In the genomic region with DNA sequence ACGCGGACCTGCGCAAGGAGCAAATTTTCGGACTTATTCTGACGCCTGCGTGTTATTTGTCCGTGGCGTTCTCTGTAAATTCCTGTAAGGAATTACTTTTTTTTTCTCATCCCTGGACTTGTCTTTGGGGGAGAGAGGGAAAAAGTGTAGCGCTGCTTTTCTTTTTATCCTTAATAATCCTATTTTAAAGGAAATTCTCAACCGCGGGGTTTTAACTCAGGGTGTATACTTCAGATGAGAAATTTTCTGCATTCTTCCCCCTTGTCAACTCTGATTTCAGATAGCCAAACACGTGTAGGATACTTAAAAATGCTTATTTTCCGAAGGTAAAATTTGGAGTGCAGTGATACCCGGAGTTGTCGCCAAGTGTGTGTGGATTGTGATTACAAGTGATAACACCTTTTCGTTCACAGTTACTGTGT, we compare ENCODE assay signal across 8 cellular contexts. TPM values are rescaled to one million over a fixed set of nuclear protein-coding genes. Genes with fewer than 3 reads are reported as not detected.
DNase-seq lines count a peak whose midpoint lies in the region; ATAC-seq, FAIRE-seq and TF ChIP-seq lines count a peak whose summit lies in the region.

No MANE protein-coding gene starts in this region.

- H3K36me3 ChIP-seq in kidney (ENCODE audit: control insufficient read depth in 1 of 2, insufficient read depth in 2 of 2, low read length in 2 of 2): no peaks in the 10 kb centered on the region
- peaks cover 3% of the 10 kb centered on the region for H3K36me3 ChIP-seq in thymus (ENCODE audit: control insufficient read depth, insufficient read depth)

- WGBS in thymus: 1% methylated on average over 16 of the region's 16 CpGs

- no peaks in the 10 kb centered on the region for H3K27me3 ChIP-seq in thymus (ENCODE audit: control insufficient read depth, insufficient read depth)

- POLR2A ChIA-PET in AG04449 (lab: Yijun Ruan, JAX): no interaction called here

- FAIRE-seq in kidney (lab: Jason Lieb, UNC): no peak

- ATAC-seq in HG03280 (IDR thresholded peaks at IDR 0.05; ENCODE audit: unreplicated experiment): no peak

- no peaks in the 10 kb centered on the region for H3K9me3 ChIP-seq in kidney (ENCODE audit: control insufficient read depth in 1 of 2, low read length in 2 of 2)
- no peaks in the 10 kb centered on the region for H3K9me3 ChIP-seq in thymus (ENCODE audit: control insufficient read depth)

- CTCF ChIA-PET in AG04449 (lab: Yijun Ruan, JAX): no interaction called here

- TF ChIP-seq CTCF in AG04449 (IDR thresholded peaks at IDR 0.05; ENCODE audit: insufficient read depth, low read length, missing control alignments) (no peak), HFF-Myc (IDR thresholded peaks at IDR 0.05; ENCODE audit: low read depth, low read length, missing control alignments) (no peak), kidney (IDR thresholded peaks at IDR 0.05; ENCODE audit: borderline replicate concordance, extremely low read depth, insufficient read depth) (no peak)

- peak overlapping the region; percentile 67 to 83 for H3K9ac ChIP-seq in kidney (ENCODE audit: low read length in 2 of 2)

- H3K27ac ChIP-seq in kidney (ENCODE audit: low read depth in 2 of 2, low read length in 2 of 2): peak overlapping the region; percentile 81 to 90
- peak overlapping the region; percentile 97 for H3K27ac ChIP-seq in thymus (ENCODE audit: low read depth)

- intact Hi-C loops in kidney (cut with DNase I): no loop called here

- H3K4me3 ChIP-seq in AG04449 (ENCODE audit: low read depth, low read length) (peak overlapping the region; percentile 85), HFF-Myc (replicated peaks; ENCODE audit: low read depth, low read length) (peak overlapping the region; percentile 76), kidney (ENCODE audit: low read length in 2 of 2) (peak overlapping the region; percentile 93 to 96), thymus (ENCODE audit: low read length) (peak overlapping the region; percentile 86)

- DNase-seq in AG04449 (ENCODE audit: low read depth, low spot score) (no peak), HFF-Myc (ENCODE audit: extremely low read depth, low read depth) (no peak), amniotic epithelial cell (ENCODE audit: low read depth) (peak; percentile 19), kidney (no peak), MV-4-11 (lab: John Stamatoyannopoulos, UW) (no peak)
- DNase-seq in stimulated activated CD4-positive, alpha-beta T cell treated with anti-CD3 and anti-CD28 coated beads, Interleukin-15, amount 100 ng/mL, for 24 hours: no peak

- H3K4me1 ChIP-seq in kidney (ENCODE audit: control insufficient read depth in 1 of 2, insufficient read depth in 1 of 2, low read depth in 1 of 2, low read length in 2 of 2) (peaks cover 6 to 7% of the 10 kb centered on the region in 2 donors), thymus (ENCODE audit: control insufficient read depth, insufficient read depth, low read length) (peaks cover 4% of the 10 kb centered on the region)

RNA-seq across cellular contexts. Expression of a gene that starts 0.9 kb away (rescaled TPM):
- total RNA-seq in kidney: 43.0 TPM
- polyA plus RNA-seq in kidney (ENCODE audit: insufficient read depth, low read depth, low replicate concordance) (6.9 TPM), thymus (36.3 TPM)

RNA-seq across cellular contexts. Expression of a gene that starts 55.4 kb away (rescaled TPM):
- total RNA-seq in kidney: 132 TPM
- polyA plus RNA-seq in kidney (ENCODE audit: insufficient read depth, low read depth, low replicate concordance) (157 TPM), thymus (57.7 TPM)
